Comparison of ENCODE assay signal across 8 cellular contexts in genomic region chr2:26503238-26503880, GRCh38. TPM values are rescaled to one million over a fixed set of nuclear protein-coding genes. Genes with fewer than 3 reads are reported as not detected.
DNase-seq lines count a peak whose midpoint lies in the region; ATAC-seq and TF ChIP-seq lines count a peak whose summit lies in the region.

No MANE protein-coding gene starts in this region.

- intact Hi-C loops in sciatic nerve (cut with DNase I), result no loop called here

- no peaks in the 10 kb centered on the region for H3K27me3 ChIP-seq in BE2C

- DNase-seq in BE2C, result no peak
- DNase-seq in NCI-H146 treated with DMSO at 0.1 percent for 48 hours (lab: John Stamatoyannopoulos, UW; ENCODE audit: unreplicated experiment), result peak; percentile 86
- DNase-seq in T-helper 22 cell (ENCODE audit: low read depth), result peak; percentile 59
- no peak for DNase-seq in astrocyte of the cerebellum (ENCODE audit: low read depth)
- peak; percentile 48 for DNase-seq in iPS DF 19.7 (ENCODE audit: low read depth, low spot score)
- DNase-seq in sciatic nerve (ENCODE audit: low spot score), result peak; percentile 85
- DNase-seq in amniotic stem cell (lab: John Stamatoyannopoulos, UW), result no peak

- no peaks in the 10 kb centered on the region for H3K9me3 ChIP-seq in BE2C

- ATAC-seq in GM21576 (IDR thresholded peaks at IDR 0.05; ENCODE audit: unreplicated experiment), result peak; percentile 84
- ATAC-seq in sciatic nerve, result peak; percentile 90

- H3K4me3 ChIP-seq in BE2C (ENCODE audit: low read depth, low read length) (no peak overlapping the region), astrocyte of the cerebellum (ENCODE audit: low read depth, low read length) (peak overlapping the region; percentile 28)

- 0 out of 2 replicates have a peak, but pooled peaks have one; percentile 10 for TF ChIP-seq CTCF in BE2C (IDR thresholded peaks at IDR 0.05; ENCODE audit: low read depth, low read length)
- TF ChIP-seq CTCF in astrocyte of the cerebellum (IDR thresholded peaks at IDR 0.05; ENCODE audit: low read depth, low read length, missing control alignments), result peak; percentile 89

- in situ Hi-C loops in astrocyte of the cerebellum (cut with HindIII; ENCODE audit: low sequenced_read_pairs), result no loop called here

- no peaks in the 10 kb centered on the region for H3K36me3 ChIP-seq in BE2C

- H3K4me1 ChIP-seq in BE2C, result no peaks in the 10 kb centered on the region

RNA-seq across cellular contexts. Expression of gene OTOF, which starts 25.4 kb away (rescaled TPM):
- 0.94 TPM for polyA plus RNA-seq in BE2C (2012; ENCODE audit: insufficient read depth, insufficient read length, low read depth)
- 0.13 TPM for total RNA-seq in sciatic nerve

Comparison
In these comparisons a context has a peak if more than half of its experiments do, and no peak if none do; other contexts are left out.
1. DNase-seq: peak in NCI-H146 treated with DMSO at 0.1 percent for 48 hours (single experiment), T-helper 22 cell (single experiment), iPS DF 19.7 (single experiment) and sciatic nerve (single experiment); none in BE2C (single experiment), astrocyte of the cerebellum (single experiment) and amniotic stem cell (single experiment).